Comparison of ENCODE assay signal across 28 cellular contexts in the genomic region with DNA sequence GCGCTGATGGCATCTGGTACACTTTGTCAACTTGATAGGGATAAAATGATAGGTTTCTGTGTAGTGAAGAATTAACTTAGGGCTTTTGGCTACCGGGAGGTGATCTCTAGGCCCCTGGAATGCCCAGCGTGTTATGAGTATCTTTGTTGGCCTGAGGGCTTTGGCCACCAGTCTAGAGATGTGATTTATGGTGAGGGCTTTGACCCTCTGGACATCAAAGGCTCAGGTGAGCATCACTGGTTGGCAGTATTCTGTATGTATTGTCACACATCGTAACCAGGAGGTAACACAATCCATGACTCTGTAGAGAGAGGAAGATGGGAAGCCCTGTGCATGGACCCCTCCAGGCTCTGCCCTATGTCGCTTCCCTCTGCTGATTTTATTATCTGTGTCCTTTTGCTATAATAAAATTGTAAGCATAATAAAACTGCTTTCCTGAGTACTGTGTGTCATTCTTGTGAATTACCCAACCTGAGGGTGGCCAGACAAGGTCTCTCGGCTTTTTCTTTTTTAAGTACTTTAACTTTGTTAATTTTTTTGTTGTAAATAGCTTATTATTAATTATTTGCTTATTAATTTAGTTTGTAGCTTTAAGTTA.
"Had no signal": no experiment of that assay in that cellular context is flagged by ENCODE, and none has a peak within 500 bp of the region (broad histone marks: within the 10 kb centered on the region; RNA-seq: fewer than 3 reads in every experiment).

No MANE protein-coding gene starts in this region.

- H3K36me3 ChIP-seq: adrenal gland, esophagus squamous epithelium had no signal

- ATAC-seq: activated CD8-positive, alpha-beta memory T cell treated with anti-CD3 and anti-CD28 coated beads, Interleukin-2, amount 10 ng/mL, durations not matched to agents 7 days and 5 days; activated CD8-positive, alpha-beta T cell treated with anti-CD3 and anti-CD28 coated beads, Interleukin-2, amount 10 ng/mL, durations not matched to agents 7 days and 5 days; activated naive CD8-positive, alpha-beta T cell treated with anti-CD3 and anti-CD28 coated beads, Interleukin-2, amount 50 U/mL, for 24 hours; body of pancreas; gastroesophageal sphincter; WTC11 had no signal

- H3K27ac ChIP-seq: adrenal gland, body of pancreas, epithelial cell of prostate, esophagus squamous epithelium, gastroesophageal sphincter, VCaP had no signal

- H3K4me3 ChIP-seq: adrenal gland, body of pancreas, esophagus squamous epithelium, gastroesophageal sphincter had no signal

- H3K27me3 ChIP-seq: adrenal gland, body of pancreas, esophagus squamous epithelium, gastroesophageal sphincter had no signal

- DNase-seq: activated CD4-positive, alpha-beta memory T cell treated with anti-CD3 and anti-CD28 coated beads for 36 hours; activated CD4-positive, alpha-beta T cell treated with anti-CD3 and anti-CD28 coated beads for 48 hours; activated CD8-positive, alpha-beta memory T cell treated with anti-CD3 and anti-CD28 coated beads, Interleukin-2, amount 10 ng/mL, durations not matched to agents 7 days and 5 days; activated CD8-positive, alpha-beta memory T cell treated with anti-CD3 and anti-CD28 coated beads, Interleukin-2, amount 50 U/mL, for 4 hours; activated CD8-positive, alpha-beta T cell treated with anti-CD3 and anti-CD28 coated beads, Interleukin-2, amount 10 ng/mL, durations not matched to agents 7 days and 5 days; activated effector memory CD4-positive, alpha-beta T cell treated with anti-CD3 and anti-CD28 coated beads, Interleukin-2, amount 50 U/mL, for 16 hours; activated naive CD4-positive, alpha-beta T cell treated with anti-CD3 and anti-CD28 coated beads for 36 hours; activated naive CD8-positive, alpha-beta T cell treated with anti-CD3 and anti-CD28 coated beads for 36 hours; activated naive CD8-positive, alpha-beta T cell treated with anti-CD3 and anti-CD28 coated beads, Interleukin-2, amount 50 U/mL, for 24 hours; activated T-cell treated with anti-CD3 and anti-CD28 coated beads, Interleukin-2, amount 50 U/mL, for 1 hour; activated T-cell treated with anti-CD3 and anti-CD28 coated beads, Interleukin-2, amount 50 U/mL, for 48 hours; adrenal gland; amygdala; aorta; body of pancreas; caudate nucleus; effector CD8-positive, alpha-beta T cell; esophagus squamous epithelium; foreskin melanocyte; T-helper 1 cell; T-helper 2 cell had no signal

- H3K9me3 ChIP-seq: adrenal gland, body of pancreas, esophagus squamous epithelium, gastroesophageal sphincter had no signal

- H3K4me1 ChIP-seq: adrenal gland, esophagus squamous epithelium, gastroesophageal sphincter had no signal

- FAIRE-seq: colon, endometrium, endothelial cell of umbilical vein had no signal
